In the genomic region with DNA sequence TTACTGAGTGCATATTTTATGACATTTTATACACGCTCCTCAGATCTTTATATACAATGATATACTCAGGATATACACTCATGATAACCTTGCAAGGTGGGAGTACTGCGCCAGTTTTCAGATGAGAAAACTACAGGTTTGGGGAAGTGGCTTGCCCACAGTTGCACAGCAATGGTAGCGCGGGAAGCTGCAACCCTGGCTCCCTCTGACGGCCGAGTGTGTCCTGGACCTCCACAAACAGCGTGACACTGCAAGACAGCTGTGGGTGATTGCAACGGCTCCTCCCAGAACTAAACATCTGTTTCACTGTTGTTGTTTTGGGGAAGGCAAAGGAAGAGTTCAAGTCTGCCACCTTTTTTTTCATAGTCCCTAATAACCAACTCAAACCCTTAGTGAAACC, we compare ENCODE assay signal across 11 cellular contexts. TPM values are rescaled to one million over a fixed set of nuclear protein-coding genes. Genes with fewer than 3 reads are reported as not detected.
A peak's percentile ranks its signal among the peaks of the same experiment; 100 is the strongest.
DNase-seq lines count a peak whose midpoint lies in the region; ATAC-seq, FAIRE-seq and TF ChIP-seq lines count a peak whose summit lies in the region.
"Had no signal": no experiment of that assay in that cellular context is flagged by ENCODE, and none has a peak within 500 bp of the region (broad histone marks: within the 10 kb centered on the region; RNA-seq: fewer than 3 reads in every experiment).

No MANE protein-coding gene starts in this region.

- WGBS in small intestine, 3 donors: 71 to 91% (median 80%) methylated on average over 8 of the region's 8 CpGs

- no peaks in the 10 kb centered on the region for H3K9me3 ChIP-seq in OCI-LY3 (ENCODE audit: insufficient read depth, low read length)
- H3K9me3 ChIP-seq in skeletal muscle tissue (ENCODE audit: control insufficient read depth in 3 of 3, low read length in 3 of 3): no peaks in the 10 kb centered on the region
- no peaks in the 10 kb centered on the region for H3K9me3 ChIP-seq in small intestine (ENCODE audit: control insufficient read depth, low read depth)

- no peak overlapping the region for H3K27ac ChIP-seq in OCI-LY3 (ENCODE audit: low read length)
- H3K27ac ChIP-seq in skeletal muscle tissue (ENCODE audit: low read depth, low read length): peak overlapping the region; percentile 13
- H3K27ac ChIP-seq in small intestine (ENCODE audit: low read depth in 1 of 2, low read length in 1 of 2): no peak overlapping the region

- TF ChIP-seq CTCF in GM12875 (IDR thresholded peaks at IDR 0.05; ENCODE audit: borderline replicate concordance, insufficient read depth, low read depth, low read length): peak; percentile 50
- peak; percentile 95 for TF ChIP-seq CTCF in OCI-LY3 (IDR thresholded peaks at IDR 0.05; ENCODE audit: low read depth, low read length)

- H3K9ac ChIP-seq in OCI-LY3 (ENCODE audit: low read length) (no peak overlapping the region), skeletal muscle tissue (ENCODE audit: low read depth in 1 of 3, low read length in 3 of 3) (no peak overlapping the region)

- peak; percentile 78 for DNase-seq in left ventricle myocardium superior
- no peak for DNase-seq in NCI-H526 (lab: John Stamatoyannopoulos, UW)
- no peak for DNase-seq in small intestine
- no peak for DNase-seq in ureter (ENCODE audit: low spot score)
- DNase-seq: activated naive CD8-positive, alpha-beta T cell treated with anti-CD3 and anti-CD28 coated beads for 36 hours; EL; kidney glomerular epithelial cell had no signal

- peaks cover 72% of the 10 kb centered on the region for H3K4me1 ChIP-seq in OCI-LY3 (ENCODE audit: low read length)
- H3K4me1 ChIP-seq in skeletal muscle tissue (ENCODE audit: control insufficient read depth in 3 of 3, insufficient read depth in 3 of 3, low read length in 3 of 3): peaks cover 11 to 18% (median 16%) of the 10 kb centered on the region in 3 donors
- H3K4me1 ChIP-seq in small intestine (ENCODE audit: control insufficient read depth in 2 of 2, insufficient read depth in 1 of 2, low read depth in 1 of 2, low read length in 1 of 2): peaks cover 0 to 3% of the 10 kb centered on the region in 2 donors

- intact Hi-C loops in left ventricle myocardium superior (cut with micrococcal nuclease): no loop called here

- no peak for FAIRE-seq in small intestine (lab: Jason Lieb, UNC)

- peak overlapping the region; percentile 22 for H3K4me2 ChIP-seq in OCI-LY3 (ENCODE audit: low read length)

- H2AFZ ChIP-seq in OCI-LY3 (ENCODE audit: low read depth, low read length): no peak overlapping the region

- H3K4me3 ChIP-seq in GM12875 (ENCODE audit: low read depth, low read length): no peak overlapping the region
- H3K4me3 ChIP-seq in OCI-LY3 (ENCODE audit: low read length): no peak overlapping the region
- no peak overlapping the region for H3K4me3 ChIP-seq in skeletal muscle tissue (ENCODE audit: low read length in 3 of 3)
- no peak overlapping the region for H3K4me3 ChIP-seq in small intestine (ENCODE audit: low read depth in 1 of 2, low read length in 2 of 2)

- H3K36me3 ChIP-seq in OCI-LY3 (replicated peaks; ENCODE audit: low read depth, low read length) (peaks cover 6% of the 10 kb centered on the region), skeletal muscle tissue (ENCODE audit: control insufficient read depth in 3 of 3, insufficient read depth in 3 of 3, low read length in 3 of 3) (no peaks in the 10 kb centered on the region), small intestine (ENCODE audit: control insufficient read depth in 2 of 2, insufficient read depth in 2 of 2, low read length in 2 of 2) (peaks cover 0 to 2% of the 10 kb centered on the region in 2 donors)

- ATAC-seq in left ventricle myocardium superior: peak; percentile 84
- no peak for ATAC-seq in GM19455 (IDR thresholded peaks at IDR 0.05; ENCODE audit: unreplicated experiment)

- H3K79me2 ChIP-seq in OCI-LY3 (ENCODE audit: low read length): peaks cover 46% of the 10 kb centered on the region

- H3K27me3 ChIP-seq in OCI-LY3 (ENCODE audit: low read depth, low read length): no peaks in the 10 kb centered on the region
- no peaks in the 10 kb centered on the region for H3K27me3 ChIP-seq in skeletal muscle tissue (ENCODE audit: control insufficient read depth in 3 of 3, insufficient read depth in 3 of 3, low read length in 3 of 3)
- no peaks in the 10 kb centered on the region for H3K27me3 ChIP-seq in small intestine (ENCODE audit: control insufficient read depth in 2 of 2, insufficient read depth in 2 of 2, low read length in 2 of 2)

- H4K20me1 ChIP-seq in OCI-LY3 (ENCODE audit: insufficient read depth, low read length): peaks cover 10% of the 10 kb centered on the region

RNA-seq across cellular contexts. Expression of a gene that starts 47.0 kb away (rescaled TPM):
- total RNA-seq in left ventricle myocardium superior (63.8 TPM), skeletal muscle tissue (20.9 TPM), ureter (78.5 TPM)
- 10 to 100 TPM; 28.9 to 53.3 (median 37.8) TPM for polyA plus RNA-seq in small intestine
